ENCODE assay signal across 27 cellular contexts in genomic region chr18:56175309-56175708, GRCh38.
"Had no signal": no experiment of that assay in that cellular context is flagged by ENCODE, and none has a peak within 500 bp of the region (broad histone marks: within the 10 kb centered on the region; RNA-seq: fewer than 3 reads in every experiment).

No MANE protein-coding gene starts in this region.

- H3K27me3 ChIP-seq: brain microvascular endothelial cell, gastroesophageal sphincter, heart right ventricle had no signal

- ATAC-seq: activated CD4-positive, alpha-beta T cell treated with anti-CD3 and anti-CD28 coated beads for 36 hours; activated CD8-positive, alpha-beta memory T cell treated with anti-CD3 and anti-CD28 coated beads, Interleukin-2, amount 10 ng/mL, durations not matched to agents 7 days and 5 days; activated CD8-positive, alpha-beta T cell treated with anti-CD3 and anti-CD28 coated beads, Interleukin-2, amount 10 ng/mL, durations not matched to agents 7 days and 5 days; activated naive CD8-positive, alpha-beta T cell treated with anti-CD3 and anti-CD28 coated beads, Interleukin-2, amount 50 U/mL, for 24 hours; esophagus mucosa; gastroesophageal sphincter; heart right ventricle; T-helper 17 cell had no signal

- H3K4me3 ChIP-seq: coronary artery, dorsolateral prefrontal cortex, gastroesophageal sphincter, heart right ventricle had no signal

- H3K9me3 ChIP-seq: gastroesophageal sphincter, heart right ventricle had no signal

- H3K36me3 ChIP-seq: brain microvascular endothelial cell, gastroesophageal sphincter, heart right ventricle had no signal

- H3K27ac ChIP-seq: brain microvascular endothelial cell, coronary artery, dorsolateral prefrontal cortex, gastroesophageal sphincter, heart right ventricle had no signal

- DNase-seq: activated CD4-positive, alpha-beta memory T cell treated with anti-CD3 and anti-CD28 coated beads for 36 hours; activated CD4-positive, alpha-beta T cell treated with anti-CD3 and anti-CD28 coated beads for 36 hours; activated CD4-positive, alpha-beta T cell treated with anti-CD3 and anti-CD28 coated beads, Interleukin-2, amount 10 ng/mL, durations not matched to agents 24 days and 14 days; activated CD4-positive, CD25-positive, alpha-beta regulatory T cell; activated CD4-positive, CD25-positive, alpha-beta regulatory T cell treated with anti-CD3 and anti-CD28 coated beads, Interleukin-2, amount 50 U/mL, for 72 hours; activated CD8-positive, alpha-beta memory T cell treated with anti-CD3 and anti-CD28 coated beads, Interleukin-2, amount 10 ng/mL, durations not matched to agents 7 days and 5 days; activated CD8-positive, alpha-beta memory T cell treated with anti-CD3 and anti-CD28 coated beads, Interleukin-2, amount 50 U/mL, for 4 hours; activated CD8-positive, alpha-beta T cell treated with anti-CD3 and anti-CD28 coated beads, Interleukin-2, amount 10 ng/mL, durations not matched to agents 7 days and 5 days; activated effector memory CD4-positive, alpha-beta T cell treated with anti-CD3 and anti-CD28 coated beads, Interleukin-2, amount 50 U/mL, for 16 hours; activated naive CD4-positive, alpha-beta T cell treated with anti-CD3 and anti-CD28 coated beads for 36 hours; activated naive CD8-positive, alpha-beta T cell treated with anti-CD3 and anti-CD28 coated beads for 36 hours; activated naive CD8-positive, alpha-beta T cell treated with anti-CD3 and anti-CD28 coated beads, Interleukin-2, amount 50 U/mL, for 24 hours; activated T-cell treated with anti-CD3 and anti-CD28 coated beads, Interleukin-2, amount 50 U/mL, for 1 hour; activated T-cell treated with anti-CD3 and anti-CD28 coated beads, Interleukin-2, amount 50 U/mL, for 48 hours; amniotic stem cell; anterior cingulate cortex; brain microvascular endothelial cell; dorsolateral prefrontal cortex; effector memory CD4-positive, alpha-beta T cell; endodermal cell; foreskin melanocyte; heart right ventricle; T-helper 1 cell; T-helper 17 cell had no signal

- H3K4me1 ChIP-seq: gastroesophageal sphincter, heart right ventricle had no signal
